Comparison of ENCODE assay signal across 2 cellular contexts in the genomic region with DNA sequence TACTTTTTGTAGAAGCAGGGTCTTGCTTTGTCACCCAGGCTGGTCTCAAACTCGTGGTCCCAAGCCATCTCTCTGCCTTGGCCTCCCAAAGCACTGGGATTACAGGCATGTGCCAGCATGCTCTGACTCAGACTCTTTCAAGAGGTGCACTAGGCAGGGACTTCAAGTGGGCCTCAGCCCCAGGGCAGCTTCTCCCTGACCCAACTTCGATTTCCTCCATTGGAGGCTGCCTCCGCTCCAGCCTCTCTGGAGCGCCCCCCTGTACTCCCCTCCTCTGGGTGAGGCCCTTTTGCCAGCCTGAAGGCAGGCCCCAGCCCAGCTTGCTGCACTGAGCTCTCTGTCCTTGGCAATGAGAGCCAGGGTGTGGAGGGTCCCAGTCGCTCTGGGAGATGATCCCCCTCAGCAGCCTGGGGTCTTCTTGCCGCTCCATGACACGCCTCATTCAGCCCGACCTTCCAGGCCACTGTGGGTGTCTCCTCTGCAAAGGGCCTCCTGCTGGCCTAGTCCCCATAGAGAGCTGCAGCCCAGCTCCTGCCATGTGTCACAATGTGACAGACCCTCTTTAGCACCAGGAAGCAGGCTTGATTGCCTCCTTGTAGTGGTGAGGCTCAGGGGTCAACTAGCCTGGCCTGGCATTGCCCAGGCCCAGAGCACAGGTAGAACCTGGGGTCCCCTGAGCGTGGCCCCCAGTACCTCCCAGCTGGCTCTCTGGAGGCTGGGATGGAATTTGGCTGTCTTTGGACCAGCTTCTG.
TF ChIP-seq lines count a peak whose summit lies in the region.

No MANE protein-coding gene starts in this region.

TF ChIP-seq in SK-N-SH treated with all-trans-retinoic acid at 6 μM for 48 hours, 23 proteins besides CTCF, POLR2A, EP300 and RAD21:
- TF ChIP-seq, protein P1, sequence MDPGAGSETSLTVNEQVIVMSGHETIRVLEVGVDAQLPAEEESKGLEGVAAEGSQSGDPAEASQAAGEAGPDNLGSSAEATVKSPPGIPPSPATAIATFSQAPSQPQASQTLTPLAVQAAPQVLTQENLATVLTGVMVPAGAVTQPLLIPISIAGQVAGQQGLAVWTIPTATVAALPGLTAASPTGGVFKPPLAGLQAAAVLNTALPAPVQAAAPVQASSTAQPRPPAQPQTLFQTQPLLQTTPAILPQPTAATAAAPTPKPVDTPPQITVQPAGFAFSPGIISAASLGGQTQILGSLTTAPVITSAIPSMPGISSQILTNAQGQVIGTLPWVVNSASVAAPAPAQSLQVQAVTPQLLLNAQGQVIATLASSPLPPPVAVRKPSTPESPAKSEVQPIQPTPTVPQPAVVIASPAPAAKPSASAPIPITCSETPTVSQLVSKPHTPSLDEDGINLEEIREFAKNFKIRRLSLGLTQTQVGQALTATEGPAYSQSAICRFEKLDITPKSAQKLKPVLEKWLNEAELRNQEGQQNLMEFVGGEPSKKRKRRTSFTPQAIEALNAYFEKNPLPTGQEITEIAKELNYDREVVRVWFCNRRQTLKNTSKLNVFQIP (CRISPR knock-in tag; IDR thresholded peaks at IDR 0.05; ENCODE audit: borderline replicate concordance, low read depth), result no peak
- TF ChIP-seq OSR1 (CRISPR knock-in tag; IDR thresholded peaks at IDR 0.05), result no peak
- TF ChIP-seq TOX (CRISPR knock-in tag; IDR thresholded peaks at IDR 0.05; ENCODE audit: borderline replicate concordance), result no peak
- no peak for TF ChIP-seq CSRNP3 (CRISPR knock-in tag; IDR thresholded peaks at IDR 0.05)
- no peak for TF ChIP-seq BACH2 (CRISPR knock-in tag; IDR thresholded peaks at IDR 0.05; ENCODE audit: borderline replicate concordance)
- TF ChIP-seq ARNTL (CRISPR knock-in tag; IDR thresholded peaks at IDR 0.05; ENCODE audit: borderline replicate concordance, low read depth), result no peak
- TF ChIP-seq ISL1 (CRISPR knock-in tag; IDR thresholded peaks at IDR 0.05), result no peak
- no peak for TF ChIP-seq ZNF8 (CRISPR knock-in tag; IDR thresholded peaks at IDR 0.05)

TF ChIP-seq in SK-N-SH, 30 proteins besides CTCF, POLR2A, EP300 and RAD21:
- TF ChIP-seq IRF3 (IDR thresholded peaks at IDR 0.05; ENCODE audit: low read depth, low read length) (no peak), TCF12 (IDR thresholded peaks at IDR 0.05) (no peak), TAF1 (IDR thresholded peaks at IDR 0.05; ENCODE audit: borderline replicate concordance, low read depth, low read length) (no peak), SMC3 (IDR thresholded peaks at IDR 0.05; ENCODE audit: low read depth, low read length) (no peak), PBX3 (IDR thresholded peaks at IDR 0.05) (no peak), SIN3A (IDR thresholded peaks at IDR 0.05; ENCODE audit: borderline replicate concordance, low read depth, low read length) (no peak), USF1 (IDR thresholded peaks at IDR 0.05; ENCODE audit: borderline replicate concordance, low read depth) (no peak), FOSL2 (IDR thresholded peaks at IDR 0.05; ENCODE audit: borderline replicate concordance, low read depth) (no peak), NRF1 (IDR thresholded peaks at IDR 0.05; ENCODE audit: low read depth, low read length) (no peak), FOXM1 (IDR thresholded peaks at IDR 0.05; ENCODE audit: low read depth) (no peak), FOXJ3 (CRISPR knock-in tag; IDR thresholded peaks at IDR 0.05) (no peak), NFIC (IDR thresholded peaks at IDR 0.05; ENCODE audit: borderline replicate concordance) (no peak), ZBTB33 (IDR thresholded peaks at IDR 0.05; ENCODE audit: borderline replicate concordance, low read depth) (no peak), MXI1 (IDR thresholded peaks at IDR 0.05; ENCODE audit: low read depth, low read length) (no peak; the same call in 1 of the 2 replicates), JUND (IDR thresholded peaks at IDR 0.05) (no peak), GABPA (IDR thresholded peaks at IDR 0.05; ENCODE audit: low read depth) (no peak), RFX5 (IDR thresholded peaks at IDR 0.05; ENCODE audit: low read length) (no peak)
- TF ChIP-seq, protein P2, sequence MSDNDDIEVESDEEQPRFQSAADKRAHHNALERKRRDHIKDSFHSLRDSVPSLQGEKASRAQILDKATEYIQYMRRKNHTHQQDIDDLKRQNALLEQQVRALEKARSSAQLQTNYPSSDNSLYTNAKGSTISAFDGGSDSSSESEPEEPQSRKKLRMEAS (IDR thresholded peaks at IDR 0.05; ENCODE audit: low read depth), result no peak
